10 cellular contexts compared by ENCODE assay signal in the genomic region with DNA sequence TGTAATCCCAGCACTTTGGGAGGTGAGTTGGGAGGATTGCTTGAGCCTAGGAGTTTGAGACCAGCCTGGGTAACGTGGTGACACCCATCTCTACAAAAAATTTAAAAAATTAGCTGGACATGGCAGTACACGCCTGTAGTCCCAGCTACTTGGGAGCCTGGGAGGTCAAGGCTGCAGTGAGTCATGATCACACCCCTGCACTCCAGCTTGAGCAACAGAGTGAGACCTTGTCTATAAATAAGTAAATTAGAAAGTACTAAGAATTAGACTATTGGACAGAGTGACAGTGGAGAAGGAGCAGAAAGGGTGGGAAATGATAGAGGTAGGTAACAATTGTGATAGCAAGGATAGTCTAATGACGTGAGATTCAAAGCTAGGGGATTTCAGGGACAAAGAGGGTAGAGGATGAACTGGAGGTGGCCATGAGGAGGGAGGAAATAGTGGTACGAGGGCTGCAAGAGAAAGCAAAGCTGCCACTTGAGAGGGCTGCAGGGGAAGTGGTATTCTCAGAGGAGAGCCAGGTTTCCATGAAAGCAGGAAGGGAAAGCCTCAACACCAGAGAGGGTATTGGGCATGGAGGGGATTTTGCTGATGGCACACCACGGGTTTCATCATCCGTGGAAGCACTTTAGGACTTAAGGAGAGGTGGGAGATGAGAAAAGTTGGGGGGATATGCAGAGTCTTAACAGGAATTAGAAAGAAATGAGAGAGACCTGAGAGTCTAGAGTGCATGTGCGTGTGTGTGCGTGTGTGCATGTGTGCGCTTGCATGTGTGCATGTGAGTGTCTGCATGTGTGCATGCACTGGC.
DNase-seq lines count a peak whose midpoint lies in the region; ATAC-seq and TF ChIP-seq lines count a peak whose summit lies in the region.
"Had no signal": no experiment of that assay in that cellular context is flagged by ENCODE, and none has a peak within 500 bp of the region (broad histone marks: within the 10 kb centered on the region; RNA-seq: fewer than 3 reads in every experiment).

No MANE protein-coding gene starts in this region.

- no peaks in the 10 kb centered on the region for H3K36me3 Mint-ChIP-seq in HFFc6 (ENCODE audit: low read depth)

- TF ChIP-seq CTCF in GM10266 (IDR thresholded peaks at IDR 0.05; ENCODE audit: control insufficient read depth, insufficient read depth, low read depth, missing control alignments) (no peak), GM20000 (IDR thresholded peaks at IDR 0.05; ENCODE audit: extremely low read depth, missing control alignments) (no peak), HFFc6 (IDR thresholded peaks at IDR 0.05) (no peak)

- no peaks in the 10 kb centered on the region for H3K9me3 Mint-ChIP-seq in HFFc6
- H3K9me3 Mint-ChIP-seq: activated T-cell treated with anti-CD3 and anti-CD28 coated beads, Interleukin-2, amount 50 U/mL, for 4 hours had no signal

- DNase-seq in GM10266 (ENCODE audit: extremely low spot score) (peak; percentile 20), GM20000 (ENCODE audit: low spot score) (peak; percentile 34), germinal center (ENCODE audit: low spot score) (peak; percentile 13), HFFc6 (no peak), islet precursor cell (no peak), NOMO-1 (lab: John Stamatoyannopoulos, UW; ENCODE audit: unreplicated experiment in 2 of 2) (no peak)
- DNase-seq: activated T-cell treated with anti-CD3 and anti-CD28 coated beads, Interleukin-2, amount 50 U/mL, for 4 hours; RPMI8226 had no signal

- H3K27me3 Mint-ChIP-seq in HFFc6 (ENCODE audit: insufficient read depth): no peaks in the 10 kb centered on the region

- no peaks in the 10 kb centered on the region for H3K4me1 Mint-ChIP-seq in HFFc6 (ENCODE audit: low read depth)

- no peak overlapping the region for H3K27ac Mint-ChIP-seq in HFFc6

- H3K4me3 Mint-ChIP-seq in HFFc6: no peak overlapping the region
- H3K4me3 Mint-ChIP-seq: activated T-cell treated with anti-CD3 and anti-CD28 coated beads, Interleukin-2, amount 50 U/mL, for 4 hours had no signal

- peak; percentile 45 for ATAC-seq in HG03565 (IDR thresholded peaks at IDR 0.05; ENCODE audit: unreplicated experiment)
- ATAC-seq in GM21515 (IDR thresholded peaks at IDR 0.05; ENCODE audit: unreplicated experiment): no peak

Comparison
In these comparisons a context has a peak if more than half of its experiments do, and no peak if none do; other contexts are left out.
1. DNase-seq: peak in GM10266 (single experiment), GM20000 (single experiment) and germinal center (single experiment); none in HFFc6 (single experiment), islet precursor cell (single experiment) and NOMO-1 (0 of 2).